9 cellular contexts compared by ENCODE assay signal in genomic region chr22:29079218-29079901, GRCh38. TPM values are rescaled to one million over a fixed set of nuclear protein-coding genes. Genes with fewer than 3 reads are reported as not detected.
A peak's percentile ranks its signal among the peaks of the same experiment; 100 is the strongest.
DNase-seq lines count a peak whose midpoint lies in the region; ATAC-seq, FAIRE-seq and TF ChIP-seq lines count a peak whose summit lies in the region.
"Had no signal": no experiment of that assay in that cellular context is flagged by ENCODE, and none has a peak within 500 bp of the region (broad histone marks: within the 10 kb centered on the region; RNA-seq: fewer than 3 reads in every experiment).

No MANE protein-coding gene starts in this region.

- no peak overlapping the region for H2BK5ac ChIP-seq in mesenchymal stem cell (ENCODE audit: low read depth, low read length, poor library complexity, severe bottlenecking)

- no peak overlapping the region for H4K8ac ChIP-seq in mesenchymal stem cell (ENCODE audit: low read length)

- no peak overlapping the region for H3K27ac ChIP-seq in mesenchymal stem cell (ENCODE audit: low read length, poor library complexity, severe bottlenecking)
- H3K27ac ChIP-seq: PC-9 had no signal

- WGBS in mesenchymal stem cell = 95% methylated on average over 6 of the region's 8 CpGs

- H3K36me3 ChIP-seq in mesenchymal stem cell (ENCODE audit: control insufficient read depth in 1 of 2, insufficient read depth in 2 of 2, low read depth in 1 of 2, low read length in 2 of 2) = no peaks in the 10 kb centered on the region

- H2AK5ac ChIP-seq in mesenchymal stem cell (ENCODE audit: low read length, severe bottlenecking) = no peak overlapping the region

- H2BK120ac ChIP-seq in mesenchymal stem cell (ENCODE audit: low read depth, low read length) = no peak overlapping the region

- no peak overlapping the region for H3K4ac ChIP-seq in mesenchymal stem cell (ENCODE audit: low read depth in 1 of 2, low read length in 2 of 2)

- no peak for ATAC-seq in GM21528 (IDR thresholded peaks at IDR 0.05; ENCODE audit: low FRiP score, unreplicated experiment)

- DNase-seq in D721Med (ENCODE audit: insufficient read length, low spot score) (no peak), NCI-H1105 treated with DMSO at 0.1 percent for 48 hours (lab: John Stamatoyannopoulos, UW) (peak; percentile 95), SHP77 (lab: John Stamatoyannopoulos, UW) (peak; percentile 88 to 92), mesenchymal stem cell (no peak), HPDE6-E6E7 (ENCODE audit: extremely low spot score) (no peak), cerebellar nuclear complex (lab: John Stamatoyannopoulos, UW) (no peak), pons (ENCODE audit: low spot score) (no peak)
- DNase-seq: PC-9 had no signal

- H2BK12ac ChIP-seq in mesenchymal stem cell (ENCODE audit: low read length in 2 of 2) = no peak overlapping the region

- H3K4me3 ChIP-seq in mesenchymal stem cell (ENCODE audit: insufficient read depth in 1 of 2, low read depth in 1 of 2, low read length in 2 of 2) = no peak overlapping the region
- H3K4me3 ChIP-seq: PC-9 had no signal

- H3K27me3 ChIP-seq in mesenchymal stem cell (ENCODE audit: control insufficient read depth in 1 of 2, insufficient read depth in 1 of 2, low read length in 2 of 2) = no peaks in the 10 kb centered on the region

- no peak for FAIRE-seq in D721Med (lab: Jason Lieb, UNC)

- H3K4me2 ChIP-seq in mesenchymal stem cell (ENCODE audit: low read length, poor library complexity, severe bottlenecking) = no peak overlapping the region

- H3K9me3 ChIP-seq in mesenchymal stem cell (ENCODE audit: control insufficient read depth, low read length) = no peaks in the 10 kb centered on the region

- no peaks in the 10 kb centered on the region for H3K4me1 ChIP-seq in mesenchymal stem cell (ENCODE audit: control insufficient read depth, insufficient read depth, low read depth, low read length)

- no peaks in the 10 kb centered on the region for H3K79me1 ChIP-seq in mesenchymal stem cell (replicated peaks; ENCODE audit: low read length, poor library complexity, severe bottlenecking)

- H3K9ac ChIP-seq in mesenchymal stem cell (ENCODE audit: low read length) = no peak overlapping the region

- H3K18ac ChIP-seq in mesenchymal stem cell (ENCODE audit: low read depth in 1 of 2, low read length in 2 of 2) = no peak overlapping the region

- H2BK15ac ChIP-seq in mesenchymal stem cell (ENCODE audit: low read depth, poor library complexity, severe bottlenecking) = peak overlapping the region; percentile 45

- H3K14ac ChIP-seq in mesenchymal stem cell (ENCODE audit: low read length in 2 of 2) = no peak overlapping the region

- H3K23ac ChIP-seq in mesenchymal stem cell (ENCODE audit: low read length in 2 of 2) = no peak overlapping the region

- TF ChIP-seq CTCF in D721Med (IDR thresholded peaks at IDR 0.05; ENCODE audit: insufficient read depth, missing control alignments) = peak; percentile 4

- H4K91ac ChIP-seq in mesenchymal stem cell (ENCODE audit: low read length) = no peak overlapping the region

- H2AFZ ChIP-seq in mesenchymal stem cell (ENCODE audit: low read depth, low read length) = no peak overlapping the region
- H2AFZ ChIP-seq: PC-9 had no signal

RNA-seq across cellular contexts. Expression of gene KREMEN1, which starts 6.5 kb away (rescaled TPM):
- polyA plus RNA-seq in mesenchymal stem cell (2013, experiment 1 of 2) = 32.9 TPM
- 33.1 TPM for polyA plus RNA-seq in mesenchymal stem cell (2013, experiment 2 of 2)

RNA-seq across cellular contexts. Expression of gene C22orf31, which starts 17.7 kb away (rescaled TPM):
- polyA plus RNA-seq in mesenchymal stem cell (2013, experiment 1 of 2) = 0.19 TPM
- 0.07 TPM for polyA plus RNA-seq in mesenchymal stem cell (2013, experiment 2 of 2)

Comparison
In these comparisons a context has a peak if more than half of its experiments do, and no peak if none do; other contexts are left out.
1. DNase-seq: peak in NCI-H1105 treated with DMSO at 0.1 percent for 48 hours (single experiment) and SHP77 (2 of 2); none in D721Med (single experiment), mesenchymal stem cell (single experiment), HPDE6-E6E7 (single experiment), cerebellar nuclear complex (0 of 2) and pons (single experiment).